Comparison of ENCODE assay signal across 1 cellular context in the genomic region with DNA sequence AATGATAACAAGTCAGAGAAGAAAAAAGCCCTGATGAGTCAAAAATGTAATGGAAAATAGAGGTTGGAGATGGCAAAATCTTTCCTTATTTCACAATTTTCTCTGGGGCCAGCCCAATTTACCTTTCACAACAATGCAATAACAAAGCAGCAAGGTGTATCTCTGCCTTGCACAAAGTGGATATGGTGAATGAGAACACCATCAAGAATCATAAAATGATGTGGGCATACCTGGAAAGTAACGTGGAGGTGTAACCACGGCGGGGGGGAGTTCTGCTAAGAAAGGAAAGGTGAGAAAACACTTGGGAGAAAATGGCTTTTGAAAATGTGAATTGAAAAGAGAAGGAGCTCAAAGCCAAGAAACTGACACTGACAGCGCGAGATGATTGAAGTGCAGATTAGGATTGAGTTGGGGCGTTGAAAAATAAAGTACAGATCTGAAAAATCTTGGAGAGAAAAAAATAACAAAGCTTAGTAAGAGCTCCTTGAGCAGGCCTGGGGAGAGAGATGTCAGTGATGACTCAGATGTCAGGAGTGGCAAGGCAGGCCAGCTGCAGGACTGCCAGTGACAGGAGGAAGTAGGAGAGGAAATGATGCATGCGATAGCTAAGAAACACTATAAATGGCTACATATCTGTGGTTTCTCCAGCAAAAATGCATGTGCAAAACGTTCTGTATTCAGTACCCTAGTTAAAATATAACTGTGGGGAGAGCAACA.
A peak's percentile ranks its signal among the peaks of the same experiment; 100 is the strongest.
TF ChIP-seq lines count a peak whose summit lies in the region.

No MANE protein-coding gene starts in this region.

TF ChIP-seq in K562, 482 proteins besides CTCF, POLR2A, EP300 and RAD21 (continued from another document and continues in another):
- TF ChIP-seq, protein P1, sequence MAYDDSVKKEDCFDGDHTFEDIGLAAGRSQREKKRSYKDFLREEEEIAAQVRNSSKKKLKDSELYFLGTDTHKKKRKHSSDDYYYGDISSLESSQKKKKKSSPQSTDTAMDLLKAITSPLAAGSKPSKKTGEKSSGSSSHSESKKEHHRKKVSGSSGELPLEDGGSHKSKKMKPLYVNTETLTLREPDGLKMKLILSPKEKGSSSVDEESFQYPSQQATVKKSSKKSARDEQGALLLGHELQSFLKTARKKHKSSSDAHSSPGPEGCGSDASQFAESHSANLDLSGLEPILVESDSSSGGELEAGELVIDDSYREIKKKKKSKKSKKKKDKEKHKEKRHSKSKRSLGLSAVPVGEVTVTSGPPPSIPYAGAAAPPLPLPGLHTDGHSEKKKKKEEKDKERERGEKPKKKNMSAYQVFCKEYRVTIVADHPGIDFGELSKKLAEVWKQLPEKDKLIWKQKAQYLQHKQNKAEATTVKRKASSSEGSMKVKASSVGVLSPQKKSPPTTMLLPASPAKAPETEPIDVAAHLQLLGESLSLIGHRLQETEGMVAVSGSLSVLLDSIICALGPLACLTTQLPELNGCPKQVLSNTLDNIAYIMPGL (CRISPR knock-in tag; IDR thresholded peaks at IDR 0.05) = no peak
- TF ChIP-seq TCF3 (CRISPR knock-in tag; IDR thresholded peaks at IDR 0.05) (peak; percentile 88), MAFG (tag; conservative IDR thresholded peaks at IDR 0.05) (peak; percentile 62), CEBPG (CRISPR knock-in tag; IDR thresholded peaks at IDR 0.05) (no peak), CEBPG (tag; conservative IDR thresholded peaks at IDR 0.05 in 1 of 2, IDR thresholded peaks at IDR 0.05 in 1 of 2) (peak in 1 of 2 experiments; percentile 55; a peak in 2 of 4 replicates), XRCC3 (IDR thresholded peaks at IDR 0.05) (no peak), ZC3H8 (IDR thresholded peaks at IDR 0.05) (no peak), SMAD3 (CRISPR knock-in tag; conservative IDR thresholded peaks at IDR 0.05) (no peak), MCM2 (IDR thresholded peaks at IDR 0.05; ENCODE audit: low read depth) (no peak), ZNF263 (CRISPR knock-in tag; IDR thresholded peaks at IDR 0.05; ENCODE audit: borderline replicate concordance) (no peak), NR0B1 (IDR thresholded peaks at IDR 0.05; ENCODE audit: partially characterized antibody) (no peak), ZKSCAN1 (IDR thresholded peaks at IDR 0.05; ENCODE audit: low read depth, low read length) (no peak), KDM2B (CRISPR knock-in tag; IDR thresholded peaks at IDR 0.05) (no peak), CBFA2T2 (conservative IDR thresholded peaks at IDR 0.05) (peak; percentile 89), FOXO4 (CRISPR knock-in tag; IDR thresholded peaks at IDR 0.05) (no peak), ZNF274 (IDR thresholded peaks at IDR 0.05; ENCODE audit: borderline replicate concordance, low read depth, low read length) (no peak), MAFK (IDR thresholded peaks at IDR 0.05; ENCODE audit: low read length) (peak; percentile 62), KLF16 (IDR thresholded peaks at IDR 0.05) (peak; percentile 74), PRPF4 (IDR thresholded peaks at IDR 0.05; ENCODE audit: insufficient read depth, low read depth, low read length, poor library complexity, severe bottlenecking) (no peak), ZNF449 (CRISPR knock-in tag; IDR thresholded peaks at IDR 0.05) (no peak), MYBL2 (IDR thresholded peaks at IDR 0.05; ENCODE audit: low read depth) (no peak; the same call in 1 of the 2 replicates), MYBL2 (CRISPR knock-in tag; IDR thresholded peaks at IDR 0.05; ENCODE audit: borderline replicate concordance) (no peak), HDAC3 (IDR thresholded peaks at IDR 0.05; ENCODE audit: borderline replicate concordance, partially characterized antibody) (peak; percentile 72), BRF1 (IDR thresholded peaks at IDR 0.05; ENCODE audit: borderline replicate concordance, extremely low read depth, insufficient read length) (no peak), GATA2 (CRISPR knock-in tag; IDR thresholded peaks at IDR 0.05) (peak; percentile 78), BRCA1 (IDR thresholded peaks at IDR 0.05) (no peak), BRCA1 (CRISPR knock-in tag; IDR thresholded peaks at IDR 0.05) (no peak)
- TF ChIP-seq, protein P2, sequence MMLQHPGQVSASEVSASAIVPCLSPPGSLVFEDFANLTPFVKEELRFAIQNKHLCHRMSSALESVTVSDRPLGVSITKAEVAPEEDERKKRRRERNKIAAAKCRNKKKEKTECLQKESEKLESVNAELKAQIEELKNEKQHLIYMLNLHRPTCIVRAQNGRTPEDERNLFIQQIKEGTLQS (IDR thresholded peaks at IDR 0.05) = peak; percentile 97
- TF ChIP-seq, protein P2 (CRISPR knock-in tag; conservative IDR thresholded peaks at IDR 0.05) = peak; percentile 83
- TF ChIP-seq, protein P3, sequence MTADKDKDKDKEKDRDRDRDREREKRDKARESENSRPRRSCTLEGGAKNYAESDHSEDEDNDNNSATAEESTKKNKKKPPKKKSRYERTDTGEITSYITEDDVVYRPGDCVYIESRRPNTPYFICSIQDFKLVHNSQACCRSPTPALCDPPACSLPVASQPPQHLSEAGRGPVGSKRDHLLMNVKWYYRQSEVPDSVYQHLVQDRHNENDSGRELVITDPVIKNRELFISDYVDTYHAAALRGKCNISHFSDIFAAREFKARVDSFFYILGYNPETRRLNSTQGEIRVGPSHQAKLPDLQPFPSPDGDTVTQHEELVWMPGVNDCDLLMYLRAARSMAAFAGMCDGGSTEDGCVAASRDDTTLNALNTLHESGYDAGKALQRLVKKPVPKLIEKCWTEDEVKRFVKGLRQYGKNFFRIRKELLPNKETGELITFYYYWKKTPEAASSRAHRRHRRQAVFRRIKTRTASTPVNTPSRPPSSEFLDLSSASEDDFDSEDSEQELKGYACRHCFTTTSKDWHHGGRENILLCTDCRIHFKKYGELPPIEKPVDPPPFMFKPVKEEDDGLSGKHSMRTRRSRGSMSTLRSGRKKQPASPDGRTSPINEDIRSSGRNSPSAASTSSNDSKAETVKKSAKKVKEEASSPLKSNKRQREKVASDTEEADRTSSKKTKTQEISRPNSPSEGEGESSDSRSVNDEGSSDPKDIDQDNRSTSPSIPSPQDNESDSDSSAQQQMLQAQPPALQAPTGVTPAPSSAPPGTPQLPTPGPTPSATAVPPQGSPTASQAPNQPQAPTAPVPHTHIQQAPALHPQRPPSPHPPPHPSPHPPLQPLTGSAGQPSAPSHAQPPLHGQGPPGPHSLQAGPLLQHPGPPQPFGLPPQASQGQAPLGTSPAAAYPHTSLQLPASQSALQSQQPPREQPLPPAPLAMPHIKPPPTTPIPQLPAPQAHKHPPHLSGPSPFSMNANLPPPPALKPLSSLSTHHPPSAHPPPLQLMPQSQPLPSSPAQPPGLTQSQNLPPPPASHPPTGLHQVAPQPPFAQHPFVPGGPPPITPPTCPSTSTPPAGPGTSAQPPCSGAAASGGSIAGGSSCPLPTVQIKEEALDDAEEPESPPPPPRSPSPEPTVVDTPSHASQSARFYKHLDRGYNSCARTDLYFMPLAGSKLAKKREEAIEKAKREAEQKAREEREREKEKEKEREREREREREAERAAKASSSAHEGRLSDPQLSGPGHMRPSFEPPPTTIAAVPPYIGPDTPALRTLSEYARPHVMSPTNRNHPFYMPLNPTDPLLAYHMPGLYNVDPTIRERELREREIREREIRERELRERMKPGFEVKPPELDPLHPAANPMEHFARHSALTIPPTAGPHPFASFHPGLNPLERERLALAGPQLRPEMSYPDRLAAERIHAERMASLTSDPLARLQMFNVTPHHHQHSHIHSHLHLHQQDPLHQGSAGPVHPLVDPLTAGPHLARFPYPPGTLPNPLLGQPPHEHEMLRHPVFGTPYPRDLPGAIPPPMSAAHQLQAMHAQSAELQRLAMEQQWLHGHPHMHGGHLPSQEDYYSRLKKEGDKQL (CRISPR knock-in tag; IDR thresholded peaks at IDR 0.05; ENCODE audit: borderline replicate concordance) = no peak
- TF ChIP-seq, protein P4, sequence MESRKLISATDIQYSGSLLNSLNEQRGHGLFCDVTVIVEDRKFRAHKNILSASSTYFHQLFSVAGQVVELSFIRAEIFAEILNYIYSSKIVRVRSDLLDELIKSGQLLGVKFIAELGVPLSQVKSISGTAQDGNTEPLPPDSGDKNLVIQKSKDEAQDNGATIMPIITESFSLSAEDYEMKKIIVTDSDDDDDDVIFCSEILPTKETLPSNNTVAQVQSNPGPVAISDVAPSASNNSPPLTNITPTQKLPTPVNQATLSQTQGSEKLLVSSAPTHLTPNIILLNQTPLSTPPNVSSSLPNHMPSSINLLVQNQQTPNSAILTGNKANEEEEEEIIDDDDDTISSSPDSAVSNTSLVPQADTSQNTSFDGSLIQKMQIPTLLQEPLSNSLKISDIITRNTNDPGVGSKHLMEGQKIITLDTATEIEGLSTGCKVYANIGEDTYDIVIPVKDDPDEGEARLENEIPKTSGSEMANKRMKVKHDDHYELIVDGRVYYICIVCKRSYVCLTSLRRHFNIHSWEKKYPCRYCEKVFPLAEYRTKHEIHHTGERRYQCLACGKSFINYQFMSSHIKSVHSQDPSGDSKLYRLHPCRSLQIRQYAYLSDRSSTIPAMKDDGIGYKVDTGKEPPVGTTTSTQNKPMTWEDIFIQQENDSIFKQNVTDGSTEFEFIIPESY (CRISPR knock-in tag; IDR thresholded peaks at IDR 0.05) = no peak
- TF ChIP-seq, protein P5, sequence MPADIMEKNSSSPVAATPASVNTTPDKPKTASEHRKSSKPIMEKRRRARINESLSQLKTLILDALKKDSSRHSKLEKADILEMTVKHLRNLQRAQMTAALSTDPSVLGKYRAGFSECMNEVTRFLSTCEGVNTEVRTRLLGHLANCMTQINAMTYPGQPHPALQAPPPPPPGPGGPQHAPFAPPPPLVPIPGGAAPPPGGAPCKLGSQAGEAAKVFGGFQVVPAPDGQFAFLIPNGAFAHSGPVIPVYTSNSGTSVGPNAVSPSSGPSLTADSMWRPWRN (IDR thresholded peaks at IDR 0.05; ENCODE audit: low read depth) = 0 out of 2 replicates have a peak, but pooled peaks have one; percentile 55
- TF ChIP-seq, protein P6, sequence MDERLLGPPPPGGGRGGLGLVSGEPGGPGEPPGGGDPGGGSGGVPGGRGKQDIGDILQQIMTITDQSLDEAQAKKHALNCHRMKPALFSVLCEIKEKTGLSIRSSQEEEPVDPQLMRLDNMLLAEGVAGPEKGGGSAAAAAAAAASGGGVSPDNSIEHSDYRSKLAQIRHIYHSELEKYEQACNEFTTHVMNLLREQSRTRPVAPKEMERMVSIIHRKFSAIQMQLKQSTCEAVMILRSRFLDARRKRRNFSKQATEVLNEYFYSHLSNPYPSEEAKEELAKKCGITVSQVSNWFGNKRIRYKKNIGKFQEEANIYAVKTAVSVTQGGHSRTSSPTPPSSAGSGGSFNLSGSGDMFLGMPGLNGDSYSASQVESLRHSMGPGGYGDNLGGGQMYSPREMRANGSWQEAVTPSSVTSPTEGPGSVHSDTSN (CRISPR knock-in tag; IDR thresholded peaks at IDR 0.05; ENCODE audit: low read depth) = no peak; the same call in 1 of the 2 replicates
- TF ChIP-seq, protein P6 (tag; conservative IDR thresholded peaks at IDR 0.05; ENCODE audit: low read depth) = peak; percentile 90
- TF ChIP-seq, protein P7, sequence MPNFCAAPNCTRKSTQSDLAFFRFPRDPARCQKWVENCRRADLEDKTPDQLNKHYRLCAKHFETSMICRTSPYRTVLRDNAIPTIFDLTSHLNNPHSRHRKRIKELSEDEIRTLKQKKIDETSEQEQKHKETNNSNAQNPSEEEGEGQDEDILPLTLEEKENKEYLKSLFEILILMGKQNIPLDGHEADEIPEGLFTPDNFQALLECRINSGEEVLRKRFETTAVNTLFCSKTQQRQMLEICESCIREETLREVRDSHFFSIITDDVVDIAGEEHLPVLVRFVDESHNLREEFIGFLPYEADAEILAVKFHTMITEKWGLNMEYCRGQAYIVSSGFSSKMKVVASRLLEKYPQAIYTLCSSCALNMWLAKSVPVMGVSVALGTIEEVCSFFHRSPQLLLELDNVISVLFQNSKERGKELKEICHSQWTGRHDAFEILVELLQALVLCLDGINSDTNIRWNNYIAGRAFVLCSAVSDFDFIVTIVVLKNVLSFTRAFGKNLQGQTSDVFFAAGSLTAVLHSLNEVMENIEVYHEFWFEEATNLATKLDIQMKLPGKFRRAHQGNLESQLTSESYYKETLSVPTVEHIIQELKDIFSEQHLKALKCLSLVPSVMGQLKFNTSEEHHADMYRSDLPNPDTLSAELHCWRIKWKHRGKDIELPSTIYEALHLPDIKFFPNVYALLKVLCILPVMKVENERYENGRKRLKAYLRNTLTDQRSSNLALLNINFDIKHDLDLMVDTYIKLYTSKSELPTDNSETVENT (CRISPR knock-in tag; IDR thresholded peaks at IDR 0.05) = no peak
